ENCODE assay signal across 17 cellular contexts in the genomic region with DNA sequence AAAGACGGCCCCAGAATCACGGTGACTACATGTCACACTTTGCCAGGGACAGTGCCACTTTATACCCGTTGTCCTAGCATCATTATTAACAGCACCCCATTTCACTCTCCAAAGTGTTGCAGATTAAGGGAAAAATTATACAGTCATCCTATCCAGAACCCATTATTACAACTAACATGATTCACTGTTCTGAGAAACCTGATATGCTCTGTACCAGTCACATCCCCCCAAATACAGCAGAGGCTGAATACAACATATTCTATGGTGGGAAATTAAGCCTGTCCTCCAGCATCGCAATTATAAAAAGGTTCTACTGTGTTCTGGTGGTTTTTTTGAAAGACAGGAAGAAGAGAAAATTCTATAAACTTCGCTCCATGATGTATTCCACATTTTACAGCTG.
A peak's percentile ranks its signal among the peaks of the same experiment; 100 is the strongest.
DNase-seq lines count a peak whose midpoint lies in the region; ATAC-seq and TF ChIP-seq lines count a peak whose summit lies in the region.
"Had no signal": no experiment of that assay in that cellular context is flagged by ENCODE, and none has a peak within 500 bp of the region (broad histone marks: within the 10 kb centered on the region; RNA-seq: fewer than 3 reads in every experiment).

No MANE protein-coding gene starts in this region.

- H3K4me3 ChIP-seq in esophagus muscularis mucosa, result no peak overlapping the region
- H3K4me3 ChIP-seq in left ventricle myocardium inferior, result no peak overlapping the region
- H3K4me3 ChIP-seq: body of pancreas, right atrium auricular region had no signal

- DNase-seq in Daoy (ENCODE audit: low read depth) (peak; percentile 65), LHCN-M2 (ENCODE audit: low read depth) (peak; percentile 75), esophagus muscularis mucosa (ENCODE audit: extremely low spot score) (no peak), osteocyte (ENCODE audit: extremely low spot score, unreplicated experiment) (no peak), NCI-H82 (lab: John Stamatoyannopoulos, UW) (no peak), left ventricle myocardium inferior (no peak)
- DNase-seq: activated CD4-positive, alpha-beta memory T cell treated with anti-CD3 and anti-CD28 coated beads for 36 hours; activated T-cell treated with anti-CD3 and anti-CD28 coated beads, Interleukin-2, amount 50 U/mL, for 1 hour; body of pancreas; COR-L47; mammary epithelial cell; stimulated activated CD4-positive, alpha-beta T cell treated with anti-CD3 and anti-CD28 coated beads, Interleukin-1b, Interleukin-23, amount 100 ng/mL, for 48 hours had no signal

- no peak overlapping the region for H3K4me3 Mint-ChIP-seq in osteocyte (ENCODE audit: unreplicated experiment)
- H3K4me3 Mint-ChIP-seq: activated CD4-positive, alpha-beta memory T cell treated with anti-CD3 and anti-CD28 coated beads for 36 hours; neural crest cell had no signal

- peaks cover 4% of the 10 kb centered on the region for H3K9me3 Mint-ChIP-seq in osteocyte (ENCODE audit: unreplicated experiment)
- H3K9me3 Mint-ChIP-seq: activated naive CD4-positive, alpha-beta T cell treated with anti-CD3 and anti-CD28 coated beads, Interleukin-2, amount 50 U/mL, for 72 hours had no signal

- ATAC-seq in HG03571 (IDR thresholded peaks at IDR 0.05; ENCODE audit: unreplicated experiment), result no peak
- no peak for ATAC-seq in GM19467 (IDR thresholded peaks at IDR 0.05; ENCODE audit: unreplicated experiment)
- ATAC-seq: activated naive CD4-positive, alpha-beta T cell treated with anti-CD3 and anti-CD28 coated beads, Interleukin-2, amount 50 U/mL, for 72 hours; body of pancreas had no signal

- H3K27me3 ChIP-seq in esophagus muscularis mucosa (no peaks in the 10 kb centered on the region), left ventricle myocardium inferior (ENCODE audit: low read depth) (no peaks in the 10 kb centered on the region)
- H3K27me3 ChIP-seq: body of pancreas, right atrium auricular region had no signal

- peaks cover 36% of the 10 kb centered on the region for H3K4me1 Mint-ChIP-seq in osteocyte (ENCODE audit: unreplicated experiment)
- H3K4me1 Mint-ChIP-seq: neural crest cell had no signal

- H3K36me3 ChIP-seq in esophagus muscularis mucosa (no peaks in the 10 kb centered on the region), left ventricle myocardium inferior (no peaks in the 10 kb centered on the region)
- H3K36me3 ChIP-seq: right atrium auricular region had no signal

- H3K27ac ChIP-seq in esophagus muscularis mucosa (replicated peaks in 1 of 4) (peak overlapping the region in 3 of 4 donors; percentile 24 to 49 (median 49)), left ventricle myocardium inferior (replicated peaks) (no peak overlapping the region)
- H3K27ac ChIP-seq: body of pancreas, right atrium auricular region had no signal

- WGBS in esophagus muscularis mucosa, result 90% methylated on average over 5 of the region's 5 CpGs

- TF ChIP-seq EP300 in esophagus muscularis mucosa (IDR thresholded peaks at IDR 0.05), result no peak

- no peaks in the 10 kb centered on the region for H3K9me3 ChIP-seq in esophagus muscularis mucosa
- H3K9me3 ChIP-seq in left ventricle myocardium inferior (replicated peaks), result no peaks in the 10 kb centered on the region
- H3K9me3 ChIP-seq: body of pancreas, right atrium auricular region had no signal

- intact Hi-C loops in esophagus muscularis mucosa (cut with DNase I) (loop anchor here (5.0 to 10.0 kb wide), 2 partner anchors 91 to 204 kb away; no protein-coding TSS in a partner anchor), left ventricle myocardium inferior (cut with micrococcal nuclease) (no loop called here)

- no peak for TF ChIP-seq POLR2A in esophagus muscularis mucosa (IDR thresholded peaks at IDR 0.05; ENCODE audit: low read depth)

- H3K36me3 Mint-ChIP-seq in osteocyte (ENCODE audit: unreplicated experiment), result no peaks in the 10 kb centered on the region

- no peaks in the 10 kb centered on the region for H3K27me3 Mint-ChIP-seq in osteocyte (ENCODE audit: unreplicated experiment)
- H3K27me3 Mint-ChIP-seq: activated CD4-positive, alpha-beta memory T cell treated with anti-CD3 and anti-CD28 coated beads for 36 hours had no signal

- peak overlapping the region; percentile 1 for H3K27ac Mint-ChIP-seq in osteocyte (ENCODE audit: unreplicated experiment)
- H3K27ac Mint-ChIP-seq: activated CD4-positive, alpha-beta memory T cell treated with anti-CD3 and anti-CD28 coated beads for 36 hours; activated naive CD4-positive, alpha-beta T cell treated with anti-CD3 and anti-CD28 coated beads, Interleukin-2, amount 50 U/mL, for 72 hours had no signal

- H3K4me1 ChIP-seq in esophagus muscularis mucosa, result peaks cover 26 to 69% (median 56%) of the 10 kb centered on the region in 4 donors
- peaks cover 64% of the 10 kb centered on the region for H3K4me1 ChIP-seq in left ventricle myocardium inferior

- TF ChIP-seq CTCF in esophagus muscularis mucosa (IDR thresholded peaks at IDR 0.05) (no peak), osteocyte (IDR thresholded peaks at IDR 0.05) (no peak), left ventricle myocardium inferior (IDR thresholded peaks at IDR 0.05; ENCODE audit: borderline replicate concordance) (no peak)

Comparison
In these comparisons a context has a peak if more than half of its experiments do, and no peak if none do; other contexts are left out.
1. DNase-seq: peak in Daoy (single experiment) and LHCN-M2 (single experiment); none in esophagus muscularis mucosa (single experiment), osteocyte (single experiment), NCI-H82 (single experiment) and left ventricle myocardium inferior (single experiment).